Comparison of ENCODE assay signal across 8 cellular contexts in the genomic region with DNA sequence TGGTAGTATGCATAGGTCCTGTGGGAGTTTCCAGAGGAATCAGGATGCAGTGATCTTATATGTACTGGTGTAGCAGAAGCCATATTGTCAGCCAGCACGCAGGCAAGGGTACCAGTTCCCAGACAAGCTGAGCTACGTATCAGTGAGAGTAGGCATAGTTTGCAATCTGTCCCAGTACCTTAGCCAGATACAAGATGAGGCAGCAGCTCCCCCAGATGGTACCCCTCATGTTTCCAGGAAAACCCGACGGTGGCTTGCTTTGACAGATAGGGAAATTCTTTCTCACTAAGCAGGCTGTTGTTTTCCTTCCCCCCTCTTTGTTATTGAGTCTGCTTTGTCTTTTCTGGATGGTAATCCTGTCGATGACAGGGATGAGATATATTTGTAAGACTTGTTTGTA.
DNase-seq lines count a peak whose midpoint lies in the region; ATAC-seq and TF ChIP-seq lines count a peak whose summit lies in the region.

No MANE protein-coding gene starts in this region.

- intact Hi-C loops in activated CD8-positive, alpha-beta T cell treated with anti-CD3 and anti-CD28 coated beads for 36 hours (cut with micrococcal nuclease), result loop anchor here (5.0 kb wide), 3 partner anchors 38 to 133 kb away; no protein-coding TSS in a partner anchor

- no peaks in the 10 kb centered on the region for H3K9me3 Mint-ChIP-seq in activated CD8-positive, alpha-beta T cell treated with anti-CD3 and anti-CD28 coated beads for 36 hours
- H3K9me3 Mint-ChIP-seq in effector memory CD8-positive, alpha-beta T cell, result no peaks in the 10 kb centered on the region

- CTCF ChIA-PET in activated CD8-positive, alpha-beta T cell treated with anti-CD3 and anti-CD28 coated beads for 36 hours (lab: Charles Lee), result interaction anchor here (0.6 to 4.9 kb wide), 20 partner anchors 8 to 160 kb away, joined by 3 to 50 read pairs (median 4); a partner anchor contains a TSS

- no peak overlapping the region for H3K4me3 Mint-ChIP-seq in activated CD8-positive, alpha-beta T cell treated with anti-CD3 and anti-CD28 coated beads for 36 hours
- no peak overlapping the region for H3K4me3 Mint-ChIP-seq in effector memory CD8-positive, alpha-beta T cell

- peaks cover 79% of the 10 kb centered on the region for H3K4me1 Mint-ChIP-seq in activated CD8-positive, alpha-beta T cell treated with anti-CD3 and anti-CD28 coated beads for 36 hours (ENCODE audit: low read depth)
- peaks cover 44 to 65% of the 10 kb centered on the region in 2 donors for H3K4me1 Mint-ChIP-seq in effector memory CD8-positive, alpha-beta T cell (ENCODE audit: low read depth in 2 of 2)

- POLR2A ChIA-PET in activated CD8-positive, alpha-beta T cell treated with anti-CD3 and anti-CD28 coated beads for 36 hours (lab: Charles Lee), result interaction anchor here (1.0 kb wide), 1 partner anchor 130 kb away, joined by 5 read pairs; no protein-coding TSS in a partner anchor

- peak; percentile 79 for DNase-seq in activated CD8-positive, alpha-beta T cell treated with anti-CD3 and anti-CD28 coated beads for 36 hours
- DNase-seq in effector memory CD8-positive, alpha-beta T cell, result no peak
- peak; percentile 11 to 21 (median 20) for DNase-seq in stimulated activated CD4-positive, alpha-beta T cell treated with anti-CD3 and anti-CD28 coated beads, TNF-alpha, amount 100 ng/mL, for 48 hours (ENCODE audit: low read depth in 3 of 3)
- DNase-seq in HuH-7 (ENCODE audit: low spot score) (no peak), midbrain (lab: John Stamatoyannopoulos, UW) (no peak), AML-193 (lab: John Stamatoyannopoulos, UW) (no peak)

- no peaks in the 10 kb centered on the region; the same call in 1 of the 2 replicates for H3K36me3 ChIP-seq in KOPT-K1 (ENCODE audit: insufficient read depth, low read length)

- H3K27ac ChIP-seq in KOPT-K1 (ENCODE audit: low read depth, low read length, poor library complexity, severe bottlenecking), result peak overlapping the region; percentile 59

- peak; percentile 83 for ATAC-seq in activated CD8-positive, alpha-beta T cell treated with anti-CD3 and anti-CD28 coated beads for 36 hours
- ATAC-seq in effector memory CD8-positive, alpha-beta T cell (replicated peaks), result peak; percentile 49
- no peak for ATAC-seq in GM21526 (IDR thresholded peaks at IDR 0.05; ENCODE audit: low FRiP score, unreplicated experiment)

- TF ChIP-seq CTCF in activated CD8-positive, alpha-beta T cell treated with anti-CD3 and anti-CD28 coated beads for 36 hours (IDR thresholded peaks at IDR 0.05), result peak; percentile 31

- H3K36me3 Mint-ChIP-seq in activated CD8-positive, alpha-beta T cell treated with anti-CD3 and anti-CD28 coated beads for 36 hours (ENCODE audit: low read depth), result peaks cover 7% of the 10 kb centered on the region
- peaks cover 7% of the 10 kb centered on the region for H3K36me3 Mint-ChIP-seq in effector memory CD8-positive, alpha-beta T cell (ENCODE audit: insufficient read depth)

- no peaks in the 10 kb centered on the region for H3K9me3 ChIP-seq in KOPT-K1 (ENCODE audit: insufficient read depth, low read length, poor library complexity, severe bottlenecking)

- H3K27ac Mint-ChIP-seq in activated CD8-positive, alpha-beta T cell treated with anti-CD3 and anti-CD28 coated beads for 36 hours, result peak overlapping the region; percentile 77
- H3K27ac Mint-ChIP-seq in effector memory CD8-positive, alpha-beta T cell, result peak overlapping the region; percentile 15 to 65

- H3K27me3 Mint-ChIP-seq in activated CD8-positive, alpha-beta T cell treated with anti-CD3 and anti-CD28 coated beads for 36 hours, result no peaks in the 10 kb centered on the region
- no peaks in the 10 kb centered on the region for H3K27me3 Mint-ChIP-seq in effector memory CD8-positive, alpha-beta T cell

Comparison
In these comparisons a context has a peak if more than half of its experiments do, and no peak if none do; other contexts are left out.
1. DNase-seq: peak in activated CD8-positive, alpha-beta T cell treated with anti-CD3 and anti-CD28 coated beads for 36 hours (single experiment) and stimulated activated CD4-positive, alpha-beta T cell treated with anti-CD3 and anti-CD28 coated beads, TNF-alpha, amount 100 ng/mL, for 48 hours (3 of 3); none in effector memory CD8-positive, alpha-beta T cell (0 of 3), HuH-7 (single experiment), midbrain (single experiment) and AML-193 (0 of 2).